In the genomic region with DNA sequence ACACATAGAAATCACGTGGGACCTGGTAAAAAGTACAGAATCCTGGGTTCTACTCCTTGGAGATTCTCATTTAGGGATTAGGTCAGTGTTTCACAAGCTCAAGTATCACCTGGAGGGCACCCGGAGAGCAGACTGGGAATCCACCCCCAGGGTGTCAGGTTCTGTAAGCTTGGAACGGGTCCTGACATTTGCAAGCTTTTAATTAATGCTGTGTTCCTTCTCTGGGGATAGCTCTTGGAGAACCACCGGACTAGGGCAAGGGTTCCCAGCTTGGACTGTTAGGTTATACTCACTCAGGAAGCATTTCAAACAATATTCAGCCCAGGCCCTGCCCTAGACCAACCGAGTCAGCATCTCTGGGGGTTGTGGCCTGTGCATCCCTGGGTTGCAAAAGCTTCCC, we compare ENCODE assay signal across 25 cellular contexts.
"Had no signal": no experiment of that assay in that cellular context is flagged by ENCODE, and none has a peak within 500 bp of the region (broad histone marks: within the 10 kb centered on the region; RNA-seq: fewer than 3 reads in every experiment).

No MANE protein-coding gene starts in this region.

- H3K27ac Mint-ChIP-seq: activated B cell treated with CpG ODN at 0.5 μM for 24 hours; activated CD4-positive, alpha-beta memory T cell treated with anti-CD3 and anti-CD28 coated beads, Interleukin-2, amount 10 ng/mL, durations not matched to agents 7 days and 5 days; activated naive CD4-positive, alpha-beta T cell treated with anti-CD3 and anti-CD28 coated beads for 36 hours; activated naive CD4-positive, alpha-beta T cell treated with anti-CD3 and anti-CD28 coated beads, Interleukin-2, amount 50 U/mL, for 72 hours; activated T-cell treated with anti-CD3 and anti-CD28 coated beads, Interleukin-2, amount 50 U/mL, for 24 hours; brain had no signal

- H3K4me3 Mint-ChIP-seq: activated B cell treated with CpG ODN at 0.5 μM for 24 hours; activated CD4-positive, alpha-beta memory T cell treated with anti-CD3 and anti-CD28 coated beads, Interleukin-2, amount 10 ng/mL, durations not matched to agents 7 days and 5 days; activated naive CD4-positive, alpha-beta T cell treated with anti-CD3 and anti-CD28 coated beads for 36 hours; activated T-cell treated with anti-CD3 and anti-CD28 coated beads, Interleukin-2, amount 50 U/mL, for 24 hours; brain had no signal

- H3K4me1 ChIP-seq: adrenal gland had no signal

- H3K4me3 ChIP-seq: adrenal gland, K562 had no signal

- H3K9me3 ChIP-seq: adrenal gland had no signal

- H3K27ac ChIP-seq: adrenal gland, VCaP had no signal

- H3K9me3 Mint-ChIP-seq: activated B cell treated with CpG ODN at 0.5 μM for 24 hours; activated CD4-positive, alpha-beta memory T cell treated with anti-CD3 and anti-CD28 coated beads, Interleukin-2, amount 10 ng/mL, durations not matched to agents 7 days and 5 days; activated naive CD4-positive, alpha-beta T cell treated with anti-CD3 and anti-CD28 coated beads for 36 hours; activated naive CD4-positive, alpha-beta T cell treated with anti-CD3 and anti-CD28 coated beads, Interleukin-2, amount 50 U/mL, for 72 hours; activated T-cell treated with anti-CD3 and anti-CD28 coated beads, Interleukin-2, amount 50 U/mL, for 24 hours; brain had no signal

- DNase-seq: activated B cell treated with CpG ODN at 0.5 μM for 24 hours; activated CD4-positive, alpha-beta memory T cell treated with anti-CD3 and anti-CD28 coated beads, Interleukin-2, amount 10 ng/mL, durations not matched to agents 7 days and 5 days; activated CD4-positive, alpha-beta T cell treated with anti-CD3 and anti-CD28 coated beads for 4 hours; activated CD4-positive, CD25-positive, alpha-beta regulatory T cell treated with anti-CD3 and anti-CD28 coated beads, Interleukin-2, amount 50 U/mL, for 72 hours; activated gamma-delta T cell treated with Interleukin-2 at 50 U/mL for 16 hours; activated naive CD4-positive, alpha-beta T cell treated with anti-CD3 and anti-CD28 coated beads for 36 hours; adrenal gland; central memory CD4-positive, alpha-beta T cell; NCI-H1105; NCI-H1417 treated with DMSO at 0.1 percent for 48 hours; NCI-H187 treated with DMSO at 0.1 percent for 48 hours; NCI-H2081; NCI-H345; NCI-H524 treated with DMSO at 0.1 percent for 48 hours; PC-3; Right ventricle myocardium superior; SW 1271; T-helper 1 cell; T-helper 2 cell; T-helper 9 cell had no signal

- H3K36me3 ChIP-seq: adrenal gland had no signal

- ATAC-seq: activated naive CD4-positive, alpha-beta T cell treated with anti-CD3 and anti-CD28 coated beads, Interleukin-2, amount 50 U/mL, for 72 hours; K562; PC-3 had no signal

- H3K27me3 ChIP-seq: adrenal gland had no signal

- H3K4me1 Mint-ChIP-seq: activated B cell treated with CpG ODN at 0.5 μM for 24 hours; activated CD4-positive, alpha-beta memory T cell treated with anti-CD3 and anti-CD28 coated beads, Interleukin-2, amount 10 ng/mL, durations not matched to agents 7 days and 5 days had no signal

- H3K27me3 Mint-ChIP-seq: brain had no signal
